1 cellular context compared by ENCODE assay signal in the genomic region with DNA sequence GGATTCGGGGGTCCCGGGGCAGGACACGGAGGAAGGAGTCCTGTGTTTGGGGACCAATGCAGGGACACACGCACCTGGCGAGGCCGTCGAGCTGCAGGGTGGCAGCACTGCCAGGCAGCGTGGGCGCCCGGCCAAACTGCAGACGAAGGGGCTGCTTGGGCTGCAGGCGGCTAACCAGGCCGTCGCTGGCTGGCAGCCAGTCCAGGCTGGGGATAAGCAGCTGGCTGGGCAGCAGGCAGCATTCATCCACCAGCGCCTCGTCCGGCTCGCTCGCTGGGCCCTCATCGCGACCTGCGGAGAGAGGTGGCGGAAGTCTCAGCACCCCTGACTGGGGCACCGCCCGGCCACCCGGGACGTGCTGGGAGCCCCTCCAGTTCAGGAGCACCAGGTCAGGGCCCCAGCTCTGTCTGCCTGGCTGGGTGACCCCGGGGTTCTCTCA.
TF ChIP-seq lines count a peak whose summit lies in the region.

No MANE protein-coding gene starts in this region.

TF ChIP-seq in GM23338, 12 proteins besides CTCF, POLR2A, EP300 and RAD21 (continued from another document):
- TF ChIP-seq, protein P1, sequence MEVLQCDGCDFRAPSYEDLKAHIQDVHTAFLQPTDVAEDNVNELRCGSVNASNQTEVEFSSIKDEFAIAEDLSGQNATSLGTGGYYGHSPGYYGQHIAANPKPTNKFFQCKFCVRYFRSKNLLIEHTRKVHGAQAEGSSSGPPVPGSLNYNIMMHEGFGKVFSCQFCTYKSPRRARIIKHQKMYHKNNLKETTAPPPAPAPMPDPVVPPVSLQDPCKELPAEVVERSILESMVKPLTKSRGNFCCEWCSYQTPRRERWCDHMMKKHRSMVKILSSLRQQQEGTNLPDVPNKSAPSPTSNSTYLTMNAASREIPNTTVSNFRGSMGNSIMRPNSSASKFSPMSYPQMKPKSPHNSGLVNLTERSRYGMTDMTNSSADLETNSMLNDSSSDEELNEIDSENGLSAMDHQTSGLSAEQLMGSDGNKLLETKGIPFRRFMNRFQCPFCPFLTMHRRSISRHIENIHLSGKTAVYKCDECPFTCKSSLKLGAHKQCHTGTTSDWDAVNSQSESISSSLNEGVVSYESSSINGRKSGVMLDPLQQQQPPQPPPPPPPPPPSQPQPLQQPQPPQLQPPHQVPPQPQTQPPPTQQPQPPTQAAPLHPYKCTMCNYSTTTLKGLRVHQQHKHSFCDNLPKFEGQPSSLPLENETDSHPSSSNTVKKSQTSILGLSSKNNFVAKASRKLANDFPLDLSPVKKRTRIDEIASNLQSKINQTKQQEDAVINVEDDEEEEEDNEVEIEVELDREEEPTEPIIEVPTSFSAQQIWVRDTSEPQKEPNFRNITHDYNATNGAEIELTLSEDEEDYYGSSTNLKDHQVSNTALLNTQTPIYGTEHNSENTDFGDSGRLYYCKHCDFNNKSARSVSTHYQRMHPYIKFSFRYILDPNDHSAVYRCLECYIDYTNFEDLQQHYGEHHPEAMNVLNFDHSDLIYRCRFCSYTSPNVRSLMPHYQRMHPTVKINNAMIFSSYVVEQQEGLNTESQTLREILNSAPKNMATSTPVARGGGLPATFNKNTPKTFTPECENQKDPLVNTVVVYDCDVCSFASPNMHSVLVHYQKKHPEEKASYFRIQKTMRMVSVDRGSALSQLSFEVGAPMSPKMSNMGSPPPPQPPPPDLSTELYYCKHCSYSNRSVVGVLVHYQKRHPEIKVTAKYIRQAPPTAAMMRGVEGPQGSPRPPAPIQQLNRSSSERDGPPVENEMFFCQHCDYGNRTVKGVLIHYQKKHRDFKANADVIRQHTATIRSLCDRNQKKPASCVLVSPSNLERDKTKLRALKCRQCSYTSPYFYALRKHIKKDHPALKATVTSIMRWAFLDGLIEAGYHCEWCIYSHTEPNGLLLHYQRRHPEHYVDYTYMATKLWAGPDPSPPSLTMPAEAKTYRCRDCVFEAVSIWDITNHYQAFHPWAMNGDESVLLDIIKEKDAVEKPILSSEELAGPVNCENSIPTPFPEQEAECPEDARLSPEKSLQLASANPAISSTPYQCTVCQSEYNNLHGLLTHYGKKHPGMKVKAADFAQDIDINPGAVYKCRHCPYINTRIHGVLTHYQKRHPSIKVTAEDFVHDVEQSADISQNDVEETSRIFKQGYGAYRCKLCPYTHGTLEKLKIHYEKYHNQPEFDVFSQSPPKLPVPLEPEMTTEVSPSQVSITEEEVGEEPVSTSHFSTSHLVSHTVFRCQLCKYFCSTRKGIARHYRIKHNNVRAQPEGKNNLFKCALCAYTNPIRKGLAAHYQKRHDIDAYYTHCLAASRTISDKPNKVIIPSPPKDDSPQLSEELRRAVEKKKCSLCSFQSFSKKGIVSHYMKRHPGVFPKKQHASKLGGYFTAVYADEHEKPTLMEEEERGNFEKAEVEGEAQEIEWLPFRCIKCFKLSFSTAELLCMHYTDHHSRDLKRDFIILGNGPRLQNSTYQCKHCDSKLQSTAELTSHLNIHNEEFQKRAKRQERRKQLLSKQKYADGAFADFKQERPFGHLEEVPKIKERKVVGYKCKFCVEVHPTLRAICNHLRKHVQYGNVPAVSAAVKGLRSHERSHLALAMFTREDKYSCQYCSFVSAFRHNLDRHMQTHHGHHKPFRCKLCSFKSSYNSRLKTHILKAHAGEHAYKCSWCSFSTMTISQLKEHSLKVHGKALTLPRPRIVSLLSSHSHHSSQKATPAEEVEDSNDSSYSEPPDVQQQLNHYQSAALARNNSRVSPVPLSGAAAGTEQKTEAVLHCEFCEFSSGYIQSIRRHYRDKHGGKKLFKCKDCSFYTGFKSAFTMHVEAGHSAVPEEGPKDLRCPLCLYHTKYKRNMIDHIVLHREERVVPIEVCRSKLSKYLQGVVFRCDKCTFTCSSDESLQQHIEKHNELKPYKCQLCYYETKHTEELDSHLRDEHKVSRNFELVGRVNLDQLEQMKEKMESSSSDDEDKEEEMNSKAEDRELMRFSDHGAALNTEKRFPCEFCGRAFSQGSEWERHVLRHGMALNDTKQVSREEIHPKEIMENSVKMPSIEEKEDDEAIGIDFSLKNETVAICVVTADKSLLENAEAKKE (CRISPR knock-in tag; IDR thresholded peaks at IDR 0.05): no peak
- TF ChIP-seq JUNB (IDR thresholded peaks at IDR 0.05; ENCODE audit: unreplicated experiment) (no peak), STAT1 (IDR thresholded peaks at IDR 0.05; ENCODE audit: unreplicated experiment) (no peak), EZH2 (IDR thresholded peaks at IDR 0.05; ENCODE audit: low read depth, unreplicated experiment) (no peak), NANOG (IDR thresholded peaks at IDR 0.05; ENCODE audit: borderline replicate concordance) (no peak), EZH2phosphoT487 (IDR thresholded peaks at IDR 0.05; ENCODE audit: unreplicated experiment) (no peak), ZNF331 (CRISPR knock-in tag; IDR thresholded peaks at IDR 0.05; ENCODE audit: low read depth) (no peak), CREB1 (CRISPR knock-in tag; IDR thresholded peaks at IDR 0.05; ENCODE audit: low read depth) (no peak), POLR2AphosphoS5 (IDR thresholded peaks at IDR 0.05; ENCODE audit: low read depth) (no peak)
- TF ChIP-seq, protein P2, sequence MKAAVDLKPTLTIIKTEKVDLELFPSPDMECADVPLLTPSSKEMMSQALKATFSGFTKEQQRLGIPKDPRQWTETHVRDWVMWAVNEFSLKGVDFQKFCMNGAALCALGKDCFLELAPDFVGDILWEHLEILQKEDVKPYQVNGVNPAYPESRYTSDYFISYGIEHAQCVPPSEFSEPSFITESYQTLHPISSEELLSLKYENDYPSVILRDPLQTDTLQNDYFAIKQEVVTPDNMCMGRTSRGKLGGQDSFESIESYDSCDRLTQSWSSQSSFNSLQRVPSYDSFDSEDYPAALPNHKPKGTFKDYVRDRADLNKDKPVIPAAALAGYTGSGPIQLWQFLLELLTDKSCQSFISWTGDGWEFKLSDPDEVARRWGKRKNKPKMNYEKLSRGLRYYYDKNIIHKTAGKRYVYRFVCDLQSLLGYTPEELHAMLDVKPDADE (IDR thresholded peaks at IDR 0.05): no peak
